Comparison of ENCODE assay signal across 8 cellular contexts in genomic region chr17:2259769-2260536, GRCh38. TPM values are rescaled to one million over a fixed set of nuclear protein-coding genes. Genes with fewer than 3 reads are reported as not detected.
A peak's percentile ranks its signal among the peaks of the same experiment; 100 is the strongest.
DNase-seq lines count a peak whose midpoint lies in the region; ATAC-seq, FAIRE-seq and TF ChIP-seq lines count a peak whose summit lies in the region.

No MANE protein-coding gene starts in this region.

- TF ChIP-seq CTCF in GM13977 (IDR thresholded peaks at IDR 0.05; ENCODE audit: extremely low read depth, insufficient read depth, missing control alignments) (no peak), fibroblast of pulmonary artery (IDR thresholded peaks at IDR 0.05; ENCODE audit: low read length, missing control alignments) (no peak), D721Med (IDR thresholded peaks at IDR 0.05; ENCODE audit: insufficient read depth, missing control alignments) (no peak)

- intact Hi-C loops in activated CD4-positive, alpha-beta T cell treated with anti-CD3 and anti-CD28 coated beads, Interleukin-2, amount 10 ng/mL, durations not matched to agents 24 days and 14 days (cut with micrococcal nuclease) = loop anchor here (2.0 kb wide), 1 partner anchor 13 kb away; no protein-coding TSS in a partner anchor

- DNase-seq in GM13977 (ENCODE audit: low spot score) (peak; percentile 60), fibroblast of pulmonary artery (ENCODE audit: low read depth) (peak; percentile 26), NCI-H2171 (lab: John Stamatoyannopoulos, UW) (no peak), SHP77 treated with DMSO at 0.1 percent for 48 hours (lab: John Stamatoyannopoulos, UW) (no peak), D721Med (ENCODE audit: insufficient read length, low spot score) (no peak)
- peak; percentile 94 for DNase-seq in activated CD4-positive, alpha-beta T cell treated with anti-CD3 and anti-CD28 coated beads, Interleukin-2, amount 10 ng/mL, durations not matched to agents 24 days and 14 days
- peak; percentile 55 to 88 for DNase-seq in stimulated activated CD8-positive, alpha-beta memory T cell treated with anti-CD3 and anti-CD28 coated beads, Interleukin-7, amount 100 ng/mL, for 48 hours (ENCODE audit: extremely low read depth in 1 of 2, low read depth in 1 of 2)

- no peak overlapping the region for H3K4me3 ChIP-seq in fibroblast of pulmonary artery (replicated peaks; ENCODE audit: low read depth, low read length)

- H3K36me3 Mint-ChIP-seq in activated CD4-positive, alpha-beta T cell treated with anti-CD3 and anti-CD28 coated beads, Interleukin-2, amount 10 ng/mL, durations not matched to agents 24 days and 14 days (ENCODE audit: low read depth) = peaks cover 34% of the 10 kb centered on the region

- H3K27me3 Mint-ChIP-seq in activated CD4-positive, alpha-beta T cell treated with anti-CD3 and anti-CD28 coated beads, Interleukin-2, amount 10 ng/mL, durations not matched to agents 24 days and 14 days = no peaks in the 10 kb centered on the region

- FAIRE-seq in D721Med (lab: Jason Lieb, UNC) = no peak

- H3K4me3 Mint-ChIP-seq in activated CD4-positive, alpha-beta T cell treated with anti-CD3 and anti-CD28 coated beads, Interleukin-2, amount 10 ng/mL, durations not matched to agents 24 days and 14 days = peak overlapping the region; percentile 81

- peaks cover 71% of the 10 kb centered on the region for H3K4me1 Mint-ChIP-seq in activated CD4-positive, alpha-beta T cell treated with anti-CD3 and anti-CD28 coated beads, Interleukin-2, amount 10 ng/mL, durations not matched to agents 24 days and 14 days

- H3K9me3 Mint-ChIP-seq in activated CD4-positive, alpha-beta T cell treated with anti-CD3 and anti-CD28 coated beads, Interleukin-2, amount 10 ng/mL, durations not matched to agents 24 days and 14 days = no peaks in the 10 kb centered on the region

- ATAC-seq in HG02938 (IDR thresholded peaks at IDR 0.05; ENCODE audit: unreplicated experiment) = peak; percentile 65

- peak overlapping the region; percentile 98 for H3K27ac Mint-ChIP-seq in activated CD4-positive, alpha-beta T cell treated with anti-CD3 and anti-CD28 coated beads, Interleukin-2, amount 10 ng/mL, durations not matched to agents 24 days and 14 days

- in situ Hi-C loops in GM13977 (cut with MboI; ENCODE audit: low pct_unique_long_range_greater_than_20kb, low sequenced_read_pairs, unreplicated experiment) = no loop called here

RNA-seq across cellular contexts. Expression of gene SMG6, which starts 43.6 kb away (rescaled TPM):
- total RNA-seq in activated CD4-positive, alpha-beta T cell treated with anti-CD3 and anti-CD28 coated beads, Interleukin-2, amount 10 ng/mL, durations not matched to agents 24 days and 14 days = 31.6 and 36.2 TPM in 2 replicates

RNA-seq across cellular contexts. Expression of gene SRR, which starts 43.8 kb away (rescaled TPM):
- 13.8 and 15.6 TPM in 2 replicates for total RNA-seq in activated CD4-positive, alpha-beta T cell treated with anti-CD3 and anti-CD28 coated beads, Interleukin-2, amount 10 ng/mL, durations not matched to agents 24 days and 14 days

Comparison
In these comparisons a context has a peak if more than half of its experiments do, and no peak if none do; other contexts are left out.
1. DNase-seq: peak in GM13977 (single experiment), activated CD4-positive, alpha-beta T cell treated with anti-CD3 and anti-CD28 coated beads, Interleukin-2, amount 10 ng/mL, durations not matched to agents 24 days and 14 days (single experiment), fibroblast of pulmonary artery (single experiment) and stimulated activated CD8-positive, alpha-beta memory T cell treated with anti-CD3 and anti-CD28 coated beads, Interleukin-7, amount 100 ng/mL, for 48 hours (2 of 2); none in NCI-H2171 (single experiment), SHP77 treated with DMSO at 0.1 percent for 48 hours (single experiment) and D721Med (single experiment).